Comparison of ENCODE assay signal across 12 cellular contexts in the genomic region with DNA sequence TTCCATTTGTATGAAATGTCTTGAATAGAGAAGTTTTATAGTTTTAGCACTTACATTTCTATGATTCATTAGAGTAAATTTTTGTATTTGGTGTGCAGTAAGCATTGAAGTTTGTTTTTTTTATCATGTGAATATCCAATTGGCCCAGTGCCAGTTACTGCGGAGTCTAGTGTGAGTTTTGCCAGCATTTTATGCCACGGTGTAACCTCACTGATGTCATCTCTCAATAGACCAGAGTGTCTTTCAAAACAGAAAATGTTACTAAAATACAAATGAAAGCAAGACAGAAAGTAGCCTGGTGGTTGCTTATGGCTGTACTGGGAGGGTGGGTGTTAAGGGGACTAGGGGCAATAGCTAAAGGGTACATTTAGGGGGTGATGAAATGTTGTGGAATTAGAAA.
DNase-seq lines count a peak whose midpoint lies in the region; ATAC-seq and TF ChIP-seq lines count a peak whose summit lies in the region.
"Had no signal": no experiment of that assay in that cellular context is flagged by ENCODE, and none has a peak within 500 bp of the region (broad histone marks: within the 10 kb centered on the region; RNA-seq: fewer than 3 reads in every experiment).

No MANE protein-coding gene starts in this region.

- no peak for TF ChIP-seq POLR2A in heart left ventricle (IDR thresholded peaks at IDR 0.05)
- no peak for TF ChIP-seq POLR2A in vagina (IDR thresholded peaks at IDR 0.05)

- no peak for DNase-seq in activated T-cell treated with anti-CD3 and anti-CD28 coated beads, Interleukin-2, amount 50 U/mL, for 72 hours
- no peak for DNase-seq in activated T-cell treated with anti-CD3 and anti-CD28 coated beads, Interleukin-2, amount 50 U/mL, for 24 hours
- DNase-seq in adipocyte (ENCODE audit: low read depth): peak; percentile 49
- peak in 1 of 5 donors; percentile 42 for DNase-seq in heart left ventricle
- DNase-seq in vagina (ENCODE audit: extremely low spot score in 2 of 2): no peak
- no peak for DNase-seq in cortex of kidney (lab: John Stamatoyannopoulos, UW)
- DNase-seq: activated T-cell treated with anti-CD3 and anti-CD28 coated beads, Interleukin-2, amount 50 U/mL, for 48 hours had no signal

- H3K27ac ChIP-seq in heart left ventricle (peak overlapping the region in 9 of 12 donors; percentile 64 to 94 (median 86)), vagina (peak overlapping the region; percentile 70)
- H3K27ac ChIP-seq: neutrophil had no signal

- no peaks in the 10 kb centered on the region for H3K27me3 ChIP-seq in adipocyte (replicated peaks; ENCODE audit: control insufficient read depth, insufficient read depth, low read length)
- no peaks in the 10 kb centered on the region for H3K27me3 ChIP-seq in heart left ventricle
- no peaks in the 10 kb centered on the region for H3K27me3 ChIP-seq in vagina
- H3K27me3 ChIP-seq: dorsolateral prefrontal cortex, neutrophil, uterus had no signal

- WGBS in heart left ventricle, 4 donors: 10 to 25% (median 18%) methylated on average over 2 of the region's 2 CpGs

- H3K27me3 Mint-ChIP-seq in activated T-cell treated with anti-CD3 and anti-CD28 coated beads, Interleukin-2, amount 50 U/mL, for 72 hours (ENCODE audit: low read depth): no peaks in the 10 kb centered on the region
- no peaks in the 10 kb centered on the region for H3K27me3 Mint-ChIP-seq in activated T-cell treated with anti-CD3 and anti-CD28 coated beads, Interleukin-2, amount 50 U/mL, for 24 hours

- H3K9ac ChIP-seq in adipocyte (ENCODE audit: low read length): no peak overlapping the region

- peak overlapping the region; percentile 9 for H3K4me3 ChIP-seq in adipocyte (ENCODE audit: low read length)
- no peak overlapping the region for H3K4me3 ChIP-seq in heart left ventricle
- H3K4me3 ChIP-seq in vagina: no peak overlapping the region
- H3K4me3 ChIP-seq: dorsolateral prefrontal cortex, uterus had no signal

- no peak overlapping the region for H3K27ac Mint-ChIP-seq in activated T-cell treated with anti-CD3 and anti-CD28 coated beads, Interleukin-2, amount 50 U/mL, for 72 hours
- H3K27ac Mint-ChIP-seq in activated T-cell treated with anti-CD3 and anti-CD28 coated beads, Interleukin-2, amount 50 U/mL, for 24 hours: no peak overlapping the region

- peaks cover 3 to 4% of the 10 kb centered on the region in 2 donors for H3K9me3 Mint-ChIP-seq in activated T-cell treated with anti-CD3 and anti-CD28 coated beads, Interleukin-2, amount 50 U/mL, for 72 hours
- peaks cover 16% of the 10 kb centered on the region for H3K9me3 Mint-ChIP-seq in activated T-cell treated with anti-CD3 and anti-CD28 coated beads, Interleukin-2, amount 50 U/mL, for 24 hours

- H3K36me3 ChIP-seq in adipocyte (ENCODE audit: control insufficient read depth, insufficient read depth, low read length, severe bottlenecking) (peaks cover 5% of the 10 kb centered on the region), heart left ventricle (peaks cover 0 to 16% (median 7%) of the 10 kb centered on the region in 9 donors), vagina (peaks cover 0 to 4% of the 10 kb centered on the region in 2 donors)
- H3K36me3 ChIP-seq: uterus had no signal

- peaks cover 5% of the 10 kb centered on the region for H3K4me1 Mint-ChIP-seq in activated T-cell treated with anti-CD3 and anti-CD28 coated beads, Interleukin-2, amount 50 U/mL, for 72 hours (ENCODE audit: low read depth)
- H3K4me1 Mint-ChIP-seq in activated T-cell treated with anti-CD3 and anti-CD28 coated beads, Interleukin-2, amount 50 U/mL, for 24 hours (ENCODE audit: low read depth): peaks cover 3% of the 10 kb centered on the region

- peak; percentile 47 to 57 for ATAC-seq in activated T-cell treated with anti-CD3 and anti-CD28 coated beads, Interleukin-2, amount 50 U/mL, for 72 hours (replicated peaks in 1 of 2)
- ATAC-seq in heart left ventricle: peak in 1 of 4 donors; percentile 12
- ATAC-seq in GM19324 (IDR thresholded peaks at IDR 0.05; ENCODE audit: low FRiP score, unreplicated experiment): no peak
- ATAC-seq in HG02763 (IDR thresholded peaks at IDR 0.05; ENCODE audit: unreplicated experiment): no peak

- TF ChIP-seq CTCF in heart left ventricle (IDR thresholded peaks at IDR 0.05) (no peak), vagina (IDR thresholded peaks at IDR 0.05) (no peak)

- H3K4me1 ChIP-seq in adipocyte (ENCODE audit: control insufficient read depth, insufficient read depth, low read length) (peaks cover 34% of the 10 kb centered on the region), heart left ventricle (peaks cover 0 to 57% (median 30%) of the 10 kb centered on the region in 12 donors), vagina (peaks cover 61% of the 10 kb centered on the region)
- H3K4me1 ChIP-seq: uterus had no signal

- H3K4me3 Mint-ChIP-seq in activated T-cell treated with anti-CD3 and anti-CD28 coated beads, Interleukin-2, amount 50 U/mL, for 72 hours: no peak overlapping the region
- H3K4me3 Mint-ChIP-seq in activated T-cell treated with anti-CD3 and anti-CD28 coated beads, Interleukin-2, amount 50 U/mL, for 24 hours: no peak overlapping the region

- H3K9me3 ChIP-seq in adipocyte (ENCODE audit: control insufficient read depth, low read length): peaks cover 8% of the 10 kb centered on the region
- peaks cover 0 to 25% (median 0%) of the 10 kb centered on the region in 12 donors for H3K9me3 ChIP-seq in heart left ventricle
- no peaks in the 10 kb centered on the region for H3K9me3 ChIP-seq in vagina
- H3K9me3 ChIP-seq: neutrophil, uterus had no signal

- peaks cover 11 to 20% of the 10 kb centered on the region in 2 donors for H3K36me3 Mint-ChIP-seq in activated T-cell treated with anti-CD3 and anti-CD28 coated beads, Interleukin-2, amount 50 U/mL, for 72 hours (ENCODE audit: insufficient read depth in 2 of 2)
- peaks cover 36% of the 10 kb centered on the region for H3K36me3 Mint-ChIP-seq in activated T-cell treated with anti-CD3 and anti-CD28 coated beads, Interleukin-2, amount 50 U/mL, for 24 hours (ENCODE audit: low read depth)

- intact Hi-C loops in heart left ventricle (cut with DNase I): loop anchor here in 4 of 10 donors (5.0 to 10.0 kb wide), 4 partner anchors 75 to 125 kb away; a partner anchor contains a TSS
- intact Hi-C loops in vagina (cut with DNase I): no loop called here

Comparison
In these comparisons a context has a peak if more than half of its experiments do, and no peak if none do; other contexts are left out.
1. ATAC-seq: peak in activated T-cell treated with anti-CD3 and anti-CD28 coated beads, Interleukin-2, amount 50 U/mL, for 72 hours (2 of 2); none in GM19324 (single experiment) and HG02763 (single experiment).